In the genomic region with DNA sequence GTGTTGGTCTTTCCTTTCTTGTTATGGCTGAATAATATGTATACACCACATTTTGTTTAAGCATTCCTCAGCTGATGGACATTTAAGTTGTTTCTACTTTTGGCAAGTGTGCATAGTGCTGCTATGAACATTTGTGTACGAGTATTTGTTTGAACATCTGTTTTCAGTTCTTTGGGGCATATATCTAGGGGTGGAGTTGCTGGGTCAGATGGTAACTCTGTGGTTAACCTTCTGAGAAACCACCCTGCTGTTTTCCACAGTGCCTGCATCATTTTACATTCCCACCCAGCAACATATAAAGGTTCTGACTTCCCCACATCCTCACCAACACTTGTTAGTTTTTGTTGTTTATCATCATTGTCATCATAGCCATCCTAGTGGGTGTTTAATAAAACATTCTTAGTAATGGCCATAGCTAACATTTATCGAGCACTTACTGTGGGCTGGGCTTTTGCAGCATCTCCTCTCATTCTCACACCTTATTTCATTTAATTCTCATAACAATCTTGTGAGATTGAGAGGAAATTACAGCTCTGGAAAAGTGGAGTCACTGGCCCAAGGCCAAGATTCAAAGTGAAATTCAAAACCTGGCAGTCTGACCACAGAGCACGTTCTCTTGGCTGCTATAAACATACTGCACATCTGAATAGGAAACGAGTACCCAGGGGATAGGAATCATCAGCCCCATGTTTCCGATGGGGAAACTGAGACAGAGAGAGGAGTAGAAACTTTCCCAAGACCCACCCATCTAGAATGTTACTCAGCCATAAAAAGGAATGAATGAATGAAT, we compare ENCODE assay signal across 26 cellular contexts.
DNase-seq lines count a peak whose midpoint lies in the region; ATAC-seq and TF ChIP-seq lines count a peak whose summit lies in the region.
"Had no signal": no experiment of that assay in that cellular context is flagged by ENCODE, and none has a peak within 500 bp of the region (broad histone marks: within the 10 kb centered on the region; RNA-seq: fewer than 3 reads in every experiment).

No MANE protein-coding gene starts in this region.

- no peaks in the 10 kb centered on the region for H3K9me3 Mint-ChIP-seq in stimulated activated naive CD8-positive, alpha-beta T cell treated with anti-CD3 and anti-CD28 coated beads, Interleukin-15, amount 100 ng/mL, for 72 hours
- H3K9me3 Mint-ChIP-seq: central memory CD8-positive, alpha-beta T cell; HFFc6; type B pancreatic cell had no signal

- in situ Hi-C loops in astrocyte of the cerebellum (cut with HindIII; ENCODE audit: low sequenced_read_pairs) = no loop called here

- ATAC-seq in stimulated activated naive CD8-positive, alpha-beta T cell treated with anti-CD3 and anti-CD28 coated beads, Interleukin-15, amount 100 ng/mL, for 72 hours = peak; percentile 42
- no peak for ATAC-seq in stimulated activated naive CD8-positive, alpha-beta T cell treated with anti-CD3 and anti-CD28 coated beads, Interleukin-15, Interleukin-2, amounts not matched to agents 100 U/mL and 50 U/mL, for 24 hours
- no peak for ATAC-seq in GM18870 (IDR thresholded peaks at IDR 0.05; ENCODE audit: unreplicated experiment)
- ATAC-seq: esophagus mucosa, left cardiac atrium had no signal

- no peak for TF ChIP-seq CTCF in astrocyte of the cerebellum (IDR thresholded peaks at IDR 0.05; ENCODE audit: low read depth, low read length, missing control alignments)

- no peak overlapping the region for H3K27ac Mint-ChIP-seq in stimulated activated naive CD8-positive, alpha-beta T cell treated with anti-CD3 and anti-CD28 coated beads, Interleukin-15, amount 100 ng/mL, for 72 hours
- H3K27ac Mint-ChIP-seq: HFFc6, nephron, type B pancreatic cell had no signal

- DNase-seq in DMS79 treated with DMSO at 0.1 percent for 48 hours (lab: John Stamatoyannopoulos, UW) (peak; percentile 11), DMS79 (lab: John Stamatoyannopoulos, UW) (no peak), astrocyte of the cerebellum (ENCODE audit: low read depth) (peak; percentile 15), NCI-H1694 (lab: John Stamatoyannopoulos, UW) (no peak), HK-2 (ENCODE audit: unreplicated experiment) (no peak)
- no peak for DNase-seq in stimulated activated naive CD8-positive, alpha-beta T cell treated with anti-CD3 and anti-CD28 coated beads, Interleukin-15, amount 100 ng/mL, for 72 hours
- DNase-seq in stimulated activated naive CD8-positive, alpha-beta T cell treated with anti-CD3 and anti-CD28 coated beads, Interleukin-15, Interleukin-2, amounts not matched to agents 100 U/mL and 50 U/mL, for 24 hours = no peak
- DNase-seq: activated CD4-positive, alpha-beta T cell treated with anti-CD3 and anti-CD28 coated beads for 1 hour; activated CD8-positive, alpha-beta memory T cell treated with anti-CD3 and anti-CD28 coated beads, Interleukin-2, amount 50 U/mL, for 48 hours; activated effector memory CD4-positive, alpha-beta T cell treated with anti-CD3 and anti-CD28 coated beads, Interleukin-2, amount 50 U/mL, for 16 hours; amniotic stem cell; glutamatergic neuron; HFFc6; left cardiac atrium; midbrain; MV-4-11; NCI-H2081 treated with DMSO at 0.1 percent for 48 hours; RPMI8226; stomach had no signal

- no peaks in the 10 kb centered on the region for H3K27me3 Mint-ChIP-seq in stimulated activated naive CD8-positive, alpha-beta T cell treated with anti-CD3 and anti-CD28 coated beads, Interleukin-15, amount 100 ng/mL, for 72 hours

- no peak overlapping the region for H3K4me3 ChIP-seq in astrocyte of the cerebellum (ENCODE audit: low read depth, low read length)
- H3K4me3 ChIP-seq: BLaER1, prostate gland, stomach had no signal

- no peak overlapping the region for H3K4me3 Mint-ChIP-seq in stimulated activated naive CD8-positive, alpha-beta T cell treated with anti-CD3 and anti-CD28 coated beads, Interleukin-15, amount 100 ng/mL, for 72 hours
- H3K4me3 Mint-ChIP-seq: central memory CD8-positive, alpha-beta T cell; HFFc6; nephron; type B pancreatic cell had no signal

- H3K4me1 Mint-ChIP-seq in stimulated activated naive CD8-positive, alpha-beta T cell treated with anti-CD3 and anti-CD28 coated beads, Interleukin-15, amount 100 ng/mL, for 72 hours = no peaks in the 10 kb centered on the region
- H3K4me1 Mint-ChIP-seq: central memory CD8-positive, alpha-beta T cell; nephron had no signal

Comparison
In these comparisons a context has a peak if more than half of its experiments do, and no peak if none do; other contexts are left out.
1. DNase-seq: peak in DMS79 treated with DMSO at 0.1 percent for 48 hours (single experiment) and astrocyte of the cerebellum (single experiment); none in DMS79 (single experiment), stimulated activated naive CD8-positive, alpha-beta T cell treated with anti-CD3 and anti-CD28 coated beads, Interleukin-15, amount 100 ng/mL, for 72 hours (0 of 2), stimulated activated naive CD8-positive, alpha-beta T cell treated with anti-CD3 and anti-CD28 coated beads, Interleukin-15, Interleukin-2, amounts not matched to agents 100 U/mL and 50 U/mL, for 24 hours (single experiment), NCI-H1694 (single experiment) and HK-2 (single experiment).